In the genomic region with DNA sequence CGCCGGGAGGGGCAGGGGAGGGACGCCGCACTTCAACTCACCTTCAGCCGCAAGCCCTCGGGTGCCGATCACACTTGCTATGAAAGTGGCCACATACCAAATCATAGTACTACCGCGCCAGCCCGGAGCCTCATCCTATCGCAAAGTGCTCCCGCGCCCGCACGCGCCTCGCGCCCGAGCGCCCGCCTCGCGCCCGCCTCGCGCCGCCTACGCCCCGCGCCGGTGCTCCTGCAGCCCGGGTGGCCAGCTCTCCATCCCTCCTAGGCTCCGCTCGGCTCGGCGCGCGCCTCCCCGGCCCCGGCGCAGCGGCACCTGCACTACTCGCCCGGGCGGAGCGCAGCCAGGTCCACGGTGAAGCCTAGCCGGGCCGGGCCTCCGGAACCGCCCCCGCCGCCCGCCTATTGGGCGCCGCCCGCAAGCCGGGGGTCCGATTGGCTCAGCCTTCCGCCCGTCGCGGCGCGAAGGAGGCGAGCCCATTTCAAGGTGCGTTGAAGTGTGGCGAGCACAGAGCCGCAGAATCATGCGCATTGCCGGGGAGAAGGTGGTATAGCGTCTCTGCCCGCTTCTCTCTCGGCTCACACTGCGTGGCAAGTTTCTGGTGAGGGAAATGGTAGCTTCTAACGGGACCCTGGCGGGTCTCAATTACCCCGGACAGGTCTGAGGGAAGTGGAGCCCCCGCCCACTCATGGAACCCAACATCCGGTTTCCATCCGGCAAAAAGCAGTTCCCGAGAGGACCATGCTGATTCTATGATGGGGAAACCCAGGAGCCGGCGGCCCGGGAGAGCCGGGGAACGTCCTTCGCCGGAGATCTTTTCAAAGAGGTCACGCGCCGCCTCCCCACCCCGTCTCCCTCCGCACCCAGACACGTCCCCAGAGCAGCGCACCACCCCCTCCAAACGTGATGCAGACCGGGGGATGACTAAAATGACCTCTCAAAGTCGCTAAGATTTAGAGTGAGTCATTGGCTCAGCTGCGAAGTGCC, we compare ENCODE assay signal across 8 cellular contexts. TPM values are rescaled to one million over a fixed set of nuclear protein-coding genes. Genes with fewer than 3 reads are reported as not detected.
DNase-seq lines count a peak whose midpoint lies in the region; ATAC-seq, FAIRE-seq and TF ChIP-seq lines count a peak whose summit lies in the region.

TSS of gene IGSF9B (minus strand) at position 319 of the 984 bp plus-strand sequence. CDS start at position 105, 214 bp downstream.

- TF ChIP-seq CTCF in GM10266 (IDR thresholded peaks at IDR 0.05; ENCODE audit: control insufficient read depth, insufficient read depth, low read depth, missing control alignments) (no peak), keratinocyte (optimal IDR thresholded peaks at IDR 0.05 in 1 of 3, IDR thresholded peaks at IDR 0.05 in 1 of 3, conservative IDR thresholded peaks at IDR 0.05 in 1 of 3; ENCODE audit: extremely low read depth in 1 of 3, insufficient read depth in 2 of 3, low read length in 3 of 3) (no peak)

- H3K27ac Mint-ChIP-seq in central memory CD8-positive, alpha-beta T cell (ENCODE audit: low read depth): peak within 1 kb of the TSS; percentile 71

- H3K4me1 ChIP-seq in keratinocyte (ENCODE audit: control insufficient read depth, extremely low read depth, insufficient read depth, low read length): peaks cover 5% of the 10 kb centered on the region

- H3K79me2 ChIP-seq in keratinocyte (ENCODE audit: control insufficient read depth, insufficient read depth, low read length): no peaks in the 10 kb centered on the region

- dilution Hi-C loops in keratinocyte (cut with MboI; ENCODE audit: extremely low pct_ligation_motif_present, low sequenced_read_pairs): no loop called here

- H3K4me2 ChIP-seq in keratinocyte (ENCODE audit: control insufficient read depth, extremely low read depth, insufficient read depth, low read depth, low read length): peak within 1 kb of the TSS; percentile 61

- no peaks in the 10 kb centered on the region for H3K36me3 ChIP-seq in keratinocyte (ENCODE audit: control insufficient read depth in 2 of 2, extremely low read depth in 1 of 2, insufficient read depth in 2 of 2, low read length in 2 of 2)

- ATAC-seq in HG02588 (IDR thresholded peaks at IDR 0.05; ENCODE audit: unreplicated experiment): peak; percentile 98
- peak; percentile 96 for ATAC-seq in central memory CD8-positive, alpha-beta T cell (replicated peaks; ENCODE audit: extremely low read depth, poor library complexity, severe bottlenecking)

- no peaks in the 10 kb centered on the region for H4K20me1 ChIP-seq in keratinocyte (ENCODE audit: control insufficient read depth, extremely low read depth, insufficient read depth, low read length)

- peak within 1 kb of the TSS; percentile 30 for H3K9ac ChIP-seq in keratinocyte (ENCODE audit: control insufficient read depth, extremely low read depth, insufficient read depth, low read length)

- H3K4me1 Mint-ChIP-seq in central memory CD8-positive, alpha-beta T cell: peaks cover 37% of the 10 kb centered on the region

- H3K4me3 ChIP-seq in keratinocyte (ENCODE audit: control insufficient read depth in 2 of 3, extremely low read depth in 1 of 3, insufficient read depth in 2 of 3, low read depth in 1 of 3, low read length in 3 of 3): peak within 1 kb of the TSS; percentile 54 to 66 (median 56)

- DNase-seq in GM10266 (ENCODE audit: extremely low spot score): peak; percentile 99
- peak; percentile 65 for DNase-seq in NCI-H146 treated with DMSO at 0.1 percent for 48 hours (lab: John Stamatoyannopoulos, UW; ENCODE audit: unreplicated experiment)
- DNase-seq in activated CD4-positive, CD25-positive, alpha-beta regulatory T cell treated with anti-CD3 and anti-CD28 coated beads, Interleukin-2, amount 50 U/mL, for 72 hours: peak; percentile 94
- DNase-seq in central memory CD8-positive, alpha-beta T cell (ENCODE audit: low spot score in 2 of 2): peak; percentile 84 to 85
- DNase-seq in keratinocyte (ENCODE audit: low read depth, low spot score): no peak
- DNase-seq in stimulated activated CD4-positive, alpha-beta T cell treated with anti-CD3 and anti-CD28 coated beads, Interleukin-15, amount 100 ng/mL, for 1 hour (ENCODE audit: low read depth in 1 of 2, low spot score in 1 of 2): peak; percentile 88 to 93
- no peak for DNase-seq in SKM-1 treated with dmso at 0.1 percent for 144 hours (lab: John Stamatoyannopoulos, UW; ENCODE audit: unreplicated experiment)

- H3K36me3 Mint-ChIP-seq in central memory CD8-positive, alpha-beta T cell (ENCODE audit: insufficient read depth): peaks cover 5% of the 10 kb centered on the region

- H3K9me3 ChIP-seq in keratinocyte (ENCODE audit: control insufficient read depth, low read depth, low read length): no peaks in the 10 kb centered on the region

- FAIRE-seq in keratinocyte (lab: Jason Lieb, UNC): peak; percentile 36

- no peak within 1 kb of the TSS for H3K27ac ChIP-seq in keratinocyte (ENCODE audit: control insufficient read depth, insufficient read depth, low read length)

- no peaks in the 10 kb centered on the region for H3K9me1 ChIP-seq in keratinocyte (ENCODE audit: control insufficient read depth, extremely low read depth, insufficient read depth, low read length)

- no peaks in the 10 kb centered on the region for H3K9me3 Mint-ChIP-seq in central memory CD8-positive, alpha-beta T cell

- H2AFZ ChIP-seq in keratinocyte (ENCODE audit: control insufficient read depth, low read length): peak within 1 kb of the TSS; percentile 94

- peaks cover 38% of the 10 kb centered on the region for H3K27me3 Mint-ChIP-seq in central memory CD8-positive, alpha-beta T cell

- H3K4me3 Mint-ChIP-seq in central memory CD8-positive, alpha-beta T cell: peak within 1 kb of the TSS; percentile 89

- H3K27me3 ChIP-seq in keratinocyte (ENCODE audit: control insufficient read depth, extremely low read depth, insufficient read depth, low read length): peaks cover 43% of the 10 kb centered on the region

RNA-seq across cellular contexts. Expression of gene IGSF9B, which starts in this region (rescaled TPM):
- polyA plus RNA-seq in keratinocyte: 0.30 to 0.66 TPM (median 0.36 TPM) in 3 replicates
- 1.5 TPM for polyA plus RNA-seq in keratinocyte (2011; ENCODE audit: low read depth)
- polyA plus RNA-seq in keratinocyte (2011; cell fraction: cytosol; rRNA removed): 0.26 TPM in 2 replicates
- polyA plus RNA-seq in keratinocyte (2011; cell fraction: nucleus; rRNA removed): 1.5 and 1.6 TPM in 2 replicates
- polyA plus RNA-seq in keratinocyte (2012; ENCODE audit: low replicate concordance): 0.34 and 1.7 TPM in 2 replicates
- 2.4 to 5.6 TPM (median 4.4 TPM) in 3 replicates for polyA minus RNA-seq in keratinocyte
- polyA minus RNA-seq in keratinocyte (2011; cell fraction: cytosol; rRNA and poly(A)+ RNA removed): not detected
- 1.5 and 3.0 TPM in 2 replicates for polyA minus RNA-seq in keratinocyte (2011; cell fraction: nucleus; rRNA and poly(A)+ RNA removed)

Comparison
In these comparisons a context has a peak if more than half of its experiments do, and no peak if none do; other contexts are left out.
1. DNase-seq: peak in GM10266 (single experiment), NCI-H146 treated with DMSO at 0.1 percent for 48 hours (single experiment), activated CD4-positive, CD25-positive, alpha-beta regulatory T cell treated with anti-CD3 and anti-CD28 coated beads, Interleukin-2, amount 50 U/mL, for 72 hours (single experiment), central memory CD8-positive, alpha-beta T cell (2 of 2) and stimulated activated CD4-positive, alpha-beta T cell treated with anti-CD3 and anti-CD28 coated beads, Interleukin-15, amount 100 ng/mL, for 1 hour (2 of 2); none in keratinocyte (single experiment) and SKM-1 treated with dmso at 0.1 percent for 144 hours (single experiment).